ENCODE assay signal across 20 cellular contexts in the genomic region with DNA sequence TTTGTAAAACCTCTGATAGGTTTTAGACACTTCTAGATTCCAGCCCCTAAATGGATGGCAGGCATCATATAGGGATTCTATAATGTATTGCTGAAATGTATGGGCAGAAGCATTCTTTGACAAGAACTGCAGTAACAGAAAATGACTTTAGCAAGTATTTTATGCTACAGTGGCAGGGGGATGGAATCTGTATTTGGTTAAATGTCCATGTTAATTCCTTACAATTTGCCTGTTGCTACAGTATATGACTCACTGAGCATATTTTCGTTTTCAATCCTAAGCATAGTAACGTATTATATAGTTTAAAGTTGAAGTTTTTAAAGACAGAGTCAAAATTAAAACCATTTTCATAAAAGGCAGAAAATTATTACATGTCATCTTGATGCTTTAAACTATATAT.
"Had no signal": no experiment of that assay in that cellular context is flagged by ENCODE, and none has a peak within 500 bp of the region (broad histone marks: within the 10 kb centered on the region; RNA-seq: fewer than 3 reads in every experiment).

No MANE protein-coding gene starts in this region.

- ATAC-seq: HepG2 had no signal

- H3K4me1 Mint-ChIP-seq: IgD-negative memory B cell had no signal

- H3K36me3 Mint-ChIP-seq: IgD-negative memory B cell had no signal

- H3K27ac Mint-ChIP-seq: IgD-negative memory B cell had no signal

- DNase-seq: KBM-7, MV-4-11, NCI-H1048, NCI-H1105, NCI-H1436 treated with DMSO at 0.1 percent for 48 hours, NCI-H1694 treated with DMSO at 0.1 percent for 48 hours, NCI-H1930, NCI-H2081, NCI-H2171, NCI-H226, NCI-H446, NCI-H510A, NCI-H524 treated with DMSO at 0.1 percent for 48 hours, NCI-H69, NCI-H774, Right ventricle myocardium superior, RPMI8226, SIG-M5 had no signal

- H3K4me3 Mint-ChIP-seq: IgD-negative memory B cell had no signal
